Comparison of ENCODE assay signal across 8 cellular contexts in the genomic region with DNA sequence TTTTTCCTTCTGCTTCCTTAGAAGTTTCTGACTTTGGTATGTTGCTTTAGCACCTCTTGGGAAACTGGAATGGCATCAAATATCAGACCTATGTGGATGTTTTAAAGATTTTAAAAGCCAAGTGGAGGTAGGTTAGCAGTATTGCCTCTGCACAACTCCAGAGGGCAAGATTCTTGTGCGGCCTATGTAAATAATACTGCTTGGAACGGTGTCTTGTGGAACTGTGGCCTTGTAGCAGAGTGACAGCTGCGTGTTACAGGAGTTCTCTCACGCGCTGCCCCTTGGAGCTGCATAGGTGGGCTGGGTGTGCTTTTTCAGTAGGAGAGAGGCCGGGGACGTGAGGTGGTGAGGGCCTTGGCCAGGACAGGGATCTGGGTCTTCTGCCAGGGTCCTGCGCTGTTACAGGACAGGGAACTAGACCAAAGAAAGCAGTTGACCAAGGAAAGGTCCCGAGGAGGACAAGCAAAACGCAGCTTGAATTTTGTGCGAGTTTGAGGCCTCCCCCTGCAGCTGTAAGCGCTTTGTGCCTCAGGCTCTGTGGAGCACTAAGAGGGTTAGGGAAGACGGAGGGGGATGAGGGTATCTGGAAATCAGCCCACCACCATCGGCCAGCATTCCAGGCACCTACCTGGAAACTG. TPM values are rescaled to one million over a fixed set of nuclear protein-coding genes. Genes with fewer than 3 reads are reported as not detected.
DNase-seq lines count a peak whose midpoint lies in the region; ATAC-seq and TF ChIP-seq lines count a peak whose summit lies in the region.

No MANE protein-coding gene starts in this region.

- H3K4me3 Mint-ChIP-seq in CD4-positive, alpha-beta T cell, result peak overlapping the region; percentile 96
- H3K4me3 Mint-ChIP-seq in endodermal cell, result peak overlapping the region; percentile 76

- TF ChIP-seq CTCF in CD4-positive, alpha-beta T cell (IDR thresholded peaks at IDR 0.05), result no peak
- peak; percentile 7; the same call in 1 of the 2 replicates for TF ChIP-seq CTCF in OCI-LY1 (IDR thresholded peaks at IDR 0.05; ENCODE audit: low read length)
- TF ChIP-seq CTCF in endodermal cell (conservative IDR thresholded peaks at IDR 0.05), result no peak
- TF ChIP-seq CTCF in neutrophil (IDR thresholded peaks at IDR 0.05), result no peak

- no peaks in the 10 kb centered on the region for H4K20me1 ChIP-seq in OCI-LY1 (ENCODE audit: insufficient read depth, low read length)

- H3K27ac ChIP-seq in CD4-positive, alpha-beta T cell (ENCODE audit: low read depth, low read length), result no peak overlapping the region
- H3K27ac ChIP-seq in OCI-LY1 (ENCODE audit: low read depth, low read length, poor library complexity, severe bottlenecking), result no peak overlapping the region
- H3K27ac ChIP-seq in endodermal cell (ENCODE audit: low read depth, low read length), result no peak overlapping the region
- H3K27ac ChIP-seq in neutrophil, result no peak overlapping the region

- CTCF ChIA-PET in CD4-positive, alpha-beta T cell (lab: Charles Lee), result no interaction called here

- H3K4me2 ChIP-seq in OCI-LY1 (ENCODE audit: low read length), result peak overlapping the region; percentile 97

- no peaks in the 10 kb centered on the region for H3F3A ChIP-seq in OCI-LY1 (ENCODE audit: insufficient read depth, low read length)

- no peak overlapping the region for H2AFZ ChIP-seq in OCI-LY1 (ENCODE audit: low read length)

- no peaks in the 10 kb centered on the region for H3K79me2 ChIP-seq in OCI-LY1 (ENCODE audit: insufficient read depth, low read length)

- no peaks in the 10 kb centered on the region for H3K27me3 ChIP-seq in CD4-positive, alpha-beta T cell (ENCODE audit: control insufficient read depth, insufficient read depth, low read length)
- no peaks in the 10 kb centered on the region for H3K27me3 ChIP-seq in OCI-LY1 (ENCODE audit: insufficient read depth, low read length)
- no peaks in the 10 kb centered on the region for H3K27me3 ChIP-seq in endodermal cell (ENCODE audit: control insufficient read depth, insufficient read depth, low read length, poor library complexity, severe bottlenecking)
- peaks cover 15% of the 10 kb centered on the region for H3K27me3 ChIP-seq in neutrophil

- no peak for DNase-seq in CD4-positive, alpha-beta T cell
- DNase-seq in endodermal cell (no peak), NCI-H345 (lab: John Stamatoyannopoulos, UW) (no peak), glomerular visceral epithelial cell (ENCODE audit: extremely low spot score) (no peak)
- DNase-seq in stimulated activated CD4-positive, alpha-beta T cell treated with anti-CD3 and anti-CD28 coated beads, Interleukin-4, amount 100 ng/mL, for 24 hours, result no peak

- peak overlapping the region; percentile 87 for H3K27ac Mint-ChIP-seq in CD4-positive, alpha-beta T cell
- peak overlapping the region; percentile 29 for H3K27ac Mint-ChIP-seq in endodermal cell

- POLR2A ChIA-PET in CD4-positive, alpha-beta T cell (lab: Charles Lee), result no interaction called here

- peaks cover 51% of the 10 kb centered on the region for H3K4me1 ChIP-seq in OCI-LY1 (ENCODE audit: insufficient read depth, low read length, severe bottlenecking)
- peaks cover 4% of the 10 kb centered on the region for H3K4me1 ChIP-seq in endodermal cell (ENCODE audit: control insufficient read depth, insufficient read depth, low read length)
- peaks cover 14 to 16% of the 10 kb centered on the region in 2 experiments for H3K4me1 ChIP-seq in neutrophil (ENCODE audit: control insufficient read depth in 1 of 2, insufficient read depth in 1 of 2, low read depth in 1 of 2, low read length in 1 of 2)

- no peaks in the 10 kb centered on the region for H3K27me3 Mint-ChIP-seq in CD4-positive, alpha-beta T cell
- peaks cover 6% of the 10 kb centered on the region for H3K27me3 Mint-ChIP-seq in endodermal cell (ENCODE audit: insufficient read depth)

- intact Hi-C loops in CD4-positive, alpha-beta T cell (cut with DNase I, micrococcal nuclease), result loop anchor here (2.0 to 10.0 kb wide), 4 partner anchors 71 to 579 kb away; a partner anchor contains a TSS

- H3K4me1 Mint-ChIP-seq in CD4-positive, alpha-beta T cell (ENCODE audit: low read depth), result peaks cover 60% of the 10 kb centered on the region
- peaks cover 21% of the 10 kb centered on the region for H3K4me1 Mint-ChIP-seq in endodermal cell

- no peaks in the 10 kb centered on the region for H3K9me3 ChIP-seq in CD4-positive, alpha-beta T cell (ENCODE audit: control insufficient read depth, low read length)
- H3K9me3 ChIP-seq in OCI-LY1 (ENCODE audit: low read length) (no peaks in the 10 kb centered on the region), endodermal cell (ENCODE audit: control insufficient read depth, low read length) (no peaks in the 10 kb centered on the region), neutrophil (no peaks in the 10 kb centered on the region)

- H3K36me3 ChIP-seq in OCI-LY1 (ENCODE audit: insufficient read depth, low read length) (no peaks in the 10 kb centered on the region; the same call in 1 of the 2 replicates), endodermal cell (ENCODE audit: control insufficient read depth, insufficient read depth, low read length) (no peaks in the 10 kb centered on the region), neutrophil (no peaks in the 10 kb centered on the region)

- H3K4me3 ChIP-seq in OCI-LY1 (ENCODE audit: low read depth, low read length, poor library complexity, severe bottlenecking) (peak overlapping the region; percentile 87), endodermal cell (ENCODE audit: low read length) (peak overlapping the region; percentile 91), neutrophil (ENCODE audit: low read depth in 1 of 2, low read length in 1 of 2) (peak overlapping the region; percentile 73 to 94)

- WGBS in endodermal cell (ENCODE audit: insufficient coverage in 1 of 2, insufficient read length in 1 of 2), 2 experiments, result 81 to 88% methylated on average over 10 to 14 of the region's 14 CpGs

- no peaks in the 10 kb centered on the region for H3K9me3 Mint-ChIP-seq in CD4-positive, alpha-beta T cell
- no peaks in the 10 kb centered on the region for H3K9me3 Mint-ChIP-seq in endodermal cell

- H3K9ac ChIP-seq in OCI-LY1 (ENCODE audit: low read length) (peak overlapping the region; percentile 95), endodermal cell (ENCODE audit: extremely low read depth, low read length, poor library complexity, severe bottlenecking) (peak overlapping the region; percentile 75)

- H3K9me2 ChIP-seq in OCI-LY1 (ENCODE audit: low read depth, low read length), result no peaks in the 10 kb centered on the region

- peaks cover 6% of the 10 kb centered on the region for H3K36me3 Mint-ChIP-seq in CD4-positive, alpha-beta T cell (ENCODE audit: low read depth)
- peaks cover 2% of the 10 kb centered on the region for H3K36me3 Mint-ChIP-seq in endodermal cell (ENCODE audit: low read depth)

- ATAC-seq in CD4-positive, alpha-beta T cell (ENCODE audit: poor library complexity), result no peak
- ATAC-seq in HG02610 (IDR thresholded peaks at IDR 0.05; ENCODE audit: unreplicated experiment), result no peak

RNA-seq across cellular contexts. Expression of a gene that starts 1.5 kb away (rescaled TPM):
- total RNA-seq in CD4-positive, alpha-beta T cell, result 10 to 100 TPM; 10.2 to 10.9 TPM
- 10 to 100 TPM; 21.2 to 21.8 TPM for total RNA-seq in endodermal cell
- 20.7 TPM for polyA plus RNA-seq in endodermal cell (2013, experiment 1 of 2)
- 18.7 TPM for polyA plus RNA-seq in endodermal cell (2013, experiment 2 of 2)
